In genomic region chr5:177432143-177432904, GRCh38 we compare ENCODE assay signal across 12 cellular contexts. TPM values are rescaled to one million over a fixed set of nuclear protein-coding genes. Genes with fewer than 3 reads are reported as not detected.
DNase-seq lines count a peak whose midpoint lies in the region; ATAC-seq, FAIRE-seq and TF ChIP-seq lines count a peak whose summit lies in the region.
"Had no signal": no experiment of that assay in that cellular context is flagged by ENCODE, and none has a peak within 500 bp of the region (broad histone marks: within the 10 kb centered on the region; RNA-seq: fewer than 3 reads in every experiment).

No MANE protein-coding gene starts in this region.

- no peaks in the 10 kb centered on the region for H3K9me3 ChIP-seq in CD4-positive, CD25-positive, alpha-beta regulatory T cell (ENCODE audit: control insufficient read depth in 2 of 2, low read length in 2 of 2)
- no peaks in the 10 kb centered on the region for H3K9me3 ChIP-seq in Loucy (ENCODE audit: insufficient read depth, low read depth, low read length)
- no peaks in the 10 kb centered on the region for H3K9me3 ChIP-seq in GM12878 (replicated peaks; ENCODE audit: control insufficient read depth, insufficient read depth, low read length)
- H3K9me3 ChIP-seq: Caco-2 had no signal

- H3K36me3 ChIP-seq in CD4-positive, CD25-positive, alpha-beta regulatory T cell (ENCODE audit: control insufficient read depth, insufficient read depth, low read length): peaks cover 60% of the 10 kb centered on the region
- H3K36me3 ChIP-seq in Loucy (ENCODE audit: insufficient read depth, low read length): peaks cover 36% of the 10 kb centered on the region; the same call in 1 of the 2 replicates
- peaks cover 34 to 43% of the 10 kb centered on the region in 2 experiments for H3K36me3 ChIP-seq in GM12878 (ENCODE audit: control insufficient read depth in 2 of 2, insufficient read depth in 2 of 2, low read length in 1 of 2)

- 41% methylated on average over 20 of the region's 20 CpGs for WGBS in GM12878 (ENCODE audit: insufficient coverage, insufficient replicate concordance, low lambda C conversion rate, missing lambda C conversion rate)

- CTCF ChIA-PET in GM12878 (lab: Yijun Ruan, JAX): interaction anchor here (0.6 to 13.2 kb wide), 8 partner anchors 15 to 120 kb away, joined by 3 to 188 read pairs (median 4); partner anchors contain the start of genes PFN3 and PRR7

- H3K36me3 Mint-ChIP-seq in CD4-positive, CD25-positive, alpha-beta regulatory T cell: peaks cover 19% of the 10 kb centered on the region
- peaks cover 5% of the 10 kb centered on the region for H3K36me3 Mint-ChIP-seq in natural killer cell treated with Interleukin-12 subunit alpha and Interleukin-12 subunit beta and Interleukin-15 and Interleukin-18, amount 100 ng/mL, for 72 hours

- BruUV-seq in GM12878 (replicated peaks; lab: Mats Ljungman, UMichigan): no TSS peak

- H3K27me3 Mint-ChIP-seq in CD4-positive, CD25-positive, alpha-beta regulatory T cell: no peaks in the 10 kb centered on the region
- no peaks in the 10 kb centered on the region for H3K27me3 Mint-ChIP-seq in natural killer cell treated with Interleukin-12 subunit alpha and Interleukin-12 subunit beta and Interleukin-15 and Interleukin-18, amount 100 ng/mL, for 72 hours

- RAD21 ChIA-PET in GM12878 (lab: Charles Lee; ENCODE audit: unreplicated experiment): interaction anchor here (0.8 to 11.0 kb wide), 11 partner anchors 16 to 123 kb away, joined by 3 to 288 read pairs (median 4); partner anchors contain the start of gene PRR7

- DNase-seq in CD4-positive, CD25-positive, alpha-beta regulatory T cell: no peak
- DNase-seq in GM12878 (ENCODE audit: low read depth, low spot score): no peak
- no peak for DNase-seq in natural killer cell treated with Interleukin-12 subunit alpha and Interleukin-12 subunit beta and Interleukin-15 and Interleukin-18, amount 100 ng/mL, for 72 hours (ENCODE audit: low spot score)
- no peak for DNase-seq in glomerular visceral epithelial cell (ENCODE audit: extremely low spot score)
- DNase-seq in NCI-H1092 (lab: John Stamatoyannopoulos, UW): no peak
- DNase-seq: Caco-2, NCI-H1694 treated with DMSO at 0.1 percent for 48 hours had no signal

- H2AFZ ChIP-seq in Loucy (ENCODE audit: low read length): no peak overlapping the region
- no peak overlapping the region for H2AFZ ChIP-seq in GM12878 (ENCODE audit: control insufficient read depth, low read depth, low read length)

- ATAC-seq in CD4-positive, CD25-positive, alpha-beta regulatory T cell (ENCODE audit: low read depth in 2 of 2): no peak
- ATAC-seq in GM12878 (no peak), HG03045 (IDR thresholded peaks at IDR 0.05; ENCODE audit: unreplicated experiment) (no peak), GM19452 (IDR thresholded peaks at IDR 0.05; ENCODE audit: unreplicated experiment) (no peak)
- ATAC-seq in natural killer cell treated with Interleukin-12 subunit alpha and Interleukin-12 subunit beta and Interleukin-15 and Interleukin-18, amount 100 ng/mL, for 72 hours: no peak

- TF ChIP-seq CTCF in Loucy (conservative IDR thresholded peaks at IDR 0.05; ENCODE audit: low read length): no peak
- no peak for TF ChIP-seq CTCF in GM12878 (IDR thresholded peaks at IDR 0.05 in 2 of 3, conservative IDR thresholded peaks at IDR 0.05 in 1 of 3; ENCODE audit: control insufficient read depth in 2 of 3, extremely low read depth in 1 of 3, insufficient read depth in 1 of 3, low read depth in 3 of 3, low read length in 3 of 3)

- peaks cover 96% of the 10 kb centered on the region for H3K4me1 ChIP-seq in CD4-positive, CD25-positive, alpha-beta regulatory T cell (ENCODE audit: control insufficient read depth, insufficient read depth, low read length, poor library complexity, severe bottlenecking)
- H3K4me1 ChIP-seq in Loucy (ENCODE audit: insufficient read depth, low read length, poor library complexity, severe bottlenecking) (peaks cover 46% of the 10 kb centered on the region), GM12878 (ENCODE audit: control insufficient read depth, insufficient read depth, low read length) (peaks cover 49% of the 10 kb centered on the region)

- peak; percentile 18 for FAIRE-seq in GM12878 (lab: Jason Lieb, UNC)

- H3K4me3 Mint-ChIP-seq in CD4-positive, CD25-positive, alpha-beta regulatory T cell: peak overlapping the region; percentile 91 to 97 (median 94)
- no peak overlapping the region for H3K4me3 Mint-ChIP-seq in natural killer cell treated with Interleukin-12 subunit alpha and Interleukin-12 subunit beta and Interleukin-15 and Interleukin-18, amount 100 ng/mL, for 72 hours

- H3K9me3 Mint-ChIP-seq in CD4-positive, CD25-positive, alpha-beta regulatory T cell: no peaks in the 10 kb centered on the region
- H3K9me3 Mint-ChIP-seq in natural killer cell treated with Interleukin-12 subunit alpha and Interleukin-12 subunit beta and Interleukin-15 and Interleukin-18, amount 100 ng/mL, for 72 hours: no peaks in the 10 kb centered on the region

- peaks cover 0 to 88% (median 35%) of the 10 kb centered on the region in 4 donors for H3K4me1 Mint-ChIP-seq in CD4-positive, CD25-positive, alpha-beta regulatory T cell
- H3K4me1 Mint-ChIP-seq in natural killer cell treated with Interleukin-12 subunit alpha and Interleukin-12 subunit beta and Interleukin-15 and Interleukin-18, amount 100 ng/mL, for 72 hours (ENCODE audit: low read depth in 2 of 2): peaks cover 44 to 52% of the 10 kb centered on the region in 2 donors

- H3K9ac ChIP-seq in Loucy (ENCODE audit: low read depth, low read length, poor library complexity, severe bottlenecking): peak overlapping the region; percentile 65
- H3K9ac ChIP-seq in GM12878 (ENCODE audit: control insufficient read depth, insufficient read depth, low read length): peak overlapping the region; percentile 93

- TF ChIP-seq RAD21 in GM12878 (IDR thresholded peaks at IDR 0.05; ENCODE audit: insufficient read depth, low read depth, low read length): no peak

- in situ Hi-C loops in GM12878 (cut with MboI): no loop called here

- intact Hi-C loops in GM12878 (cut with micrococcal nuclease; ENCODE audit: unreplicated experiment): no loop called here

- H3K79me2 ChIP-seq in Loucy (ENCODE audit: insufficient read depth, low read length) (peaks cover 56% of the 10 kb centered on the region), GM12878 (ENCODE audit: control insufficient read depth, insufficient read depth, low read length) (peaks cover 51% of the 10 kb centered on the region)

- SMC1A ChIA-PET in GM12878 (lab: Charles Lee; ENCODE audit: uncharacterized antibody, unreplicated experiment): interaction anchor here (0.6 to 7.2 kb wide), 10 partner anchors 11 to 632 kb away, joined by 3 to 73 read pairs (median 6); partner anchors contain the start of gene PRR7

- H3K4me3 ChIP-seq in CD4-positive, CD25-positive, alpha-beta regulatory T cell (ENCODE audit: low read depth, low read length): peak overlapping the region; percentile 32
- H3K4me3 ChIP-seq in Loucy (ENCODE audit: low read length, poor library complexity, severe bottlenecking) (peak overlapping the region; percentile 95), GM12878 (peak overlapping the region; percentile 38; the same call in 1 of the 2 replicates)

- TF ChIP-seq EP300 in GM12878 (IDR thresholded peaks at IDR 0.05; ENCODE audit: borderline replicate concordance in 1 of 2, control insufficient read depth in 1 of 2, low read depth in 2 of 2, low read length in 2 of 2): no peak

- H3F3A ChIP-seq in Loucy (ENCODE audit: low read depth): no peaks in the 10 kb centered on the region

- POLR2A ChIA-PET in GM12878 (lab: Charles Lee): interaction anchor here (1.5 to 13.4 kb wide), 6 partner anchors 10 to 75 kb away, joined by 4 to 358 read pairs (median 56); partner anchors contain the start of genes F12, PFN3 and PRR7

- H3K27ac Mint-ChIP-seq in CD4-positive, CD25-positive, alpha-beta regulatory T cell: peak overlapping the region; percentile 89 to 96 (median 89)
- peak overlapping the region; percentile 64 to 92 for H3K27ac Mint-ChIP-seq in natural killer cell treated with Interleukin-12 subunit alpha and Interleukin-12 subunit beta and Interleukin-15 and Interleukin-18, amount 100 ng/mL, for 72 hours

- no peak for TF ChIP-seq POLR2A in GM12878 (IDR thresholded peaks at IDR 0.05; ENCODE audit: low read depth, low read length)

- H3K4me2 ChIP-seq in Loucy (ENCODE audit: low read depth, low read length, poor library complexity, severe bottlenecking): peak overlapping the region; percentile 99
- H3K4me2 ChIP-seq in GM12878 (ENCODE audit: control insufficient read depth, insufficient read depth): peak overlapping the region; percentile 65

- H4K20me1 ChIP-seq in Loucy (ENCODE audit: insufficient read depth, low read length, poor library complexity, severe bottlenecking): peaks cover 16% of the 10 kb centered on the region
- H4K20me1 ChIP-seq in GM12878 (ENCODE audit: control insufficient read depth, insufficient read depth): no peaks in the 10 kb centered on the region

- no peaks in the 10 kb centered on the region for H3K27me3 ChIP-seq in CD4-positive, CD25-positive, alpha-beta regulatory T cell (ENCODE audit: control insufficient read depth, insufficient read depth, low read length)
- H3K27me3 ChIP-seq in Loucy (ENCODE audit: insufficient read depth, low read length, poor library complexity, severe bottlenecking) (no peaks in the 10 kb centered on the region), GM12878 (replicated peaks in 1 of 2; ENCODE audit: control insufficient read depth in 2 of 2, insufficient read depth in 2 of 2, low read length in 1 of 2) (no peaks in the 10 kb centered on the region)

- no peaks in the 10 kb centered on the region for H3K9me2 ChIP-seq in Loucy (replicated peaks; ENCODE audit: low read depth, low read length)

- H3K27ac ChIP-seq in CD4-positive, CD25-positive, alpha-beta regulatory T cell (ENCODE audit: insufficient read depth, low read length, poor library complexity, severe bottlenecking): peak overlapping the region; percentile 94
- H3K27ac ChIP-seq in GM12878 (ENCODE audit: control insufficient read depth, insufficient read depth): peak overlapping the region; percentile 94

RNA-seq across cellular contexts. Expression of gene GRK6, which starts 5.8 kb away (rescaled TPM):
- 228 TPM for total RNA-seq in CD4-positive, CD25-positive, alpha-beta regulatory T cell
- 100 to 1,000 TPM in 2 of 4 donors, 10 to 100 TPM in 2; 79.2 to 127 (median 96.0) TPM for polyA plus RNA-seq in CD4-positive, CD25-positive, alpha-beta regulatory T cell
- total RNA-seq in GM12878 (2013; cell fraction: nucleolus; rRNA removed): 126 and 167 TPM in 2 replicates
- 82.3 and 90.7 TPM in 2 replicates for total RNA-seq in GM12878 (2014; rRNA removed)
- 43.6 and 46.7 TPM in 2 replicates for total RNA-seq in GM12878 (2014; rRNA removed; fragmentation: Illumina TruSeq; extraction: Trizol)
- 118 and 124 TPM in 2 replicates for total RNA-seq in GM12878 (2021)
- 16.1 TPM for polyA plus RNA-seq in GM12878 (2011; ENCODE audit: low read depth)
- 28.1 and 38.1 TPM in 2 replicates for polyA plus RNA-seq in GM12878 (2011; rRNA removed)
- polyA plus RNA-seq in GM12878 (2011; cell fraction: cytosol; rRNA removed): 63.7 and 70.0 TPM in 2 replicates
- 103 and 138 TPM in 2 replicates for polyA plus RNA-seq in GM12878 (2011; cell fraction: nucleus; rRNA removed)
- polyA plus RNA-seq in GM12878 (2012): 45.5 and 47.2 TPM in 2 replicates
- polyA plus RNA-seq in GM12878 (2014; fragmentation: Illumina TruSeq; extraction: Trizol): 8.6 and 31.1 TPM in 2 replicates
- polyA plus RNA-seq in GM12878 (2014; fragmentation: Nextera tagmentation; extraction: Ambion mirVana): 1 to 10 TPM in 1 of 2 experiments, under 1 TPM in 1; 0.79 to 2.6 TPM
- polyA plus RNA-seq in GM12878 (2014; rRNA removed): 78.2 and 85.5 TPM in 2 replicates
- polyA plus RNA-seq in GM12878 (2016; fragmentation: Nextera tagmentation; extraction: Ambion mirVana): 10 to 100 TPM; 13.5 to 45.1 TPM
- 43.4 and 59.9 TPM in 2 replicates for polyA minus RNA-seq in GM12878 (2011; rRNA and poly(A)+ RNA removed)
- polyA minus RNA-seq in GM12878 (2011; cell fraction: cytosol; rRNA and poly(A)+ RNA removed): 25.1 and 27.3 TPM in 2 replicates
- 71.0 and 116 TPM in 2 replicates for polyA minus RNA-seq in GM12878 (2011; cell fraction: nucleus; rRNA and poly(A)+ RNA removed)
- total RNA-seq in natural killer cell treated with Interleukin-12 subunit alpha and Interleukin-12 subunit beta and Interleukin-15 and Interleukin-18, amount 100 ng/mL, for 72 hours: 100 to 1,000 TPM in 1 of 2 donors, 10 to 100 TPM in 1; 58.1 to 113 TPM

RNA-seq across cellular contexts. Expression of gene PRR7, which starts 14.3 kb away (rescaled TPM):
- total RNA-seq in CD4-positive, CD25-positive, alpha-beta regulatory T cell: 21.8 TPM
- polyA plus RNA-seq in CD4-positive, CD25-positive, alpha-beta regulatory T cell: 10 to 100 TPM; 10.2 to 17.0 (median 11.7) TPM
- total RNA-seq in GM12878 (2013; cell fraction: nucleolus; rRNA removed): 20.9 and 22.0 TPM in 2 replicates
- total RNA-seq in GM12878 (2014; rRNA removed): 12.0 and 15.3 TPM in 2 replicates
- 0.40 and 0.60 TPM in 2 replicates for total RNA-seq in GM12878 (2014; rRNA removed; fragmentation: Illumina TruSeq; extraction: Trizol)
- total RNA-seq in GM12878 (2021): 15.7 and 15.9 TPM in 2 replicates
- polyA plus RNA-seq in GM12878 (2011; ENCODE audit: low read depth): 0.67 TPM
- 0.89 and 3.9 TPM in 2 replicates for polyA plus RNA-seq in GM12878 (2011; rRNA removed)
- polyA plus RNA-seq in GM12878 (2011; cell fraction: cytosol; rRNA removed): 13.3 and 32.6 TPM in 2 replicates
- 26.2 and 34.2 TPM in 2 replicates for polyA plus RNA-seq in GM12878 (2011; cell fraction: nucleus; rRNA removed)
- 5.0 and 10.6 TPM in 2 replicates for polyA plus RNA-seq in GM12878 (2012)
- polyA plus RNA-seq in GM12878 (2014; fragmentation: Illumina TruSeq; extraction: Trizol): 0.09 TPM in 1 of 2 replicates, not detected in the other
- polyA plus RNA-seq in GM12878 (2014; fragmentation: Nextera tagmentation; extraction: Ambion mirVana): not detected
- polyA plus RNA-seq in GM12878 (2014; rRNA removed): 18.8 and 21.0 TPM in 2 replicates
- polyA plus RNA-seq in GM12878 (2016; fragmentation: Nextera tagmentation; extraction: Ambion mirVana): 1 to 10 TPM; 4.6 TPM
- polyA minus RNA-seq in GM12878 (2011; rRNA and poly(A)+ RNA removed): 0.44 and 2.4 TPM in 2 replicates
- polyA minus RNA-seq in GM12878 (2011; cell fraction: cytosol; rRNA and poly(A)+ RNA removed): 5.6 and 7.6 TPM in 2 replicates
- polyA minus RNA-seq in GM12878 (2011; cell fraction: nucleus; rRNA and poly(A)+ RNA removed): 6.2 and 11.8 TPM in 2 replicates
- total RNA-seq in natural killer cell treated with Interleukin-12 subunit alpha and Interleukin-12 subunit beta and Interleukin-15 and Interleukin-18, amount 100 ng/mL, for 72 hours: 1 to 10 TPM in 1 of 2 donors, under 1 TPM in 1; 0.83 to 2.6 TPM

RNA-seq across cellular contexts. Expression of gene F12, which starts 23.0 kb away (rescaled TPM):
- 0.35 TPM for total RNA-seq in CD4-positive, CD25-positive, alpha-beta regulatory T cell
- under 1 TPM in 3 of 4 donors, not detected in 1; 0.16 to 0.94 (median 0.20) TPM for polyA plus RNA-seq in CD4-positive, CD25-positive, alpha-beta regulatory T cell
- total RNA-seq in GM12878 (2013; cell fraction: nucleolus; rRNA removed): 4.6 and 6.3 TPM in 2 replicates
- 6.9 and 7.1 TPM in 2 replicates for total RNA-seq in GM12878 (2014; rRNA removed)
- 0.49 and 0.74 TPM in 2 replicates for total RNA-seq in GM12878 (2014; rRNA removed; fragmentation: Illumina TruSeq; extraction: Trizol)
- 5.8 and 7.1 TPM in 2 replicates for total RNA-seq in GM12878 (2021)
- polyA plus RNA-seq in GM12878 (2011; ENCODE audit: low read depth): 2.0 TPM
- 2.3 and 5.2 TPM in 2 replicates for polyA plus RNA-seq in GM12878 (2011; rRNA removed)
- polyA plus RNA-seq in GM12878 (2011; cell fraction: cytosol; rRNA removed): 6.7 and 11.9 TPM in 2 replicates
- 14.0 and 14.8 TPM in 2 replicates for polyA plus RNA-seq in GM12878 (2011; cell fraction: nucleus; rRNA removed)
- 3.0 and 4.4 TPM in 2 replicates for polyA plus RNA-seq in GM12878 (2012)
- polyA plus RNA-seq in GM12878 (2014; fragmentation: Illumina TruSeq; extraction: Trizol): 0.25 and 0.82 TPM in 2 replicates
- under 1 TPM; 0.50 to 0.82 TPM for polyA plus RNA-seq in GM12878 (2014; fragmentation: Nextera tagmentation; extraction: Ambion mirVana)
- 5.9 and 9.9 TPM in 2 replicates for polyA plus RNA-seq in GM12878 (2014; rRNA removed)
- 10 to 100 TPM in 1 of 2 experiments, 1 to 10 TPM in 1; 9.7 to 11.3 TPM for polyA plus RNA-seq in GM12878 (2016; fragmentation: Nextera tagmentation; extraction: Ambion mirVana)
- 1.8 and 3.0 TPM in 2 replicates for polyA minus RNA-seq in GM12878 (2011; rRNA and poly(A)+ RNA removed)
- polyA minus RNA-seq in GM12878 (2011; cell fraction: cytosol; rRNA and poly(A)+ RNA removed): 2.9 and 7.5 TPM in 2 replicates
- polyA minus RNA-seq in GM12878 (2011; cell fraction: nucleus; rRNA and poly(A)+ RNA removed): 2.9 and 3.5 TPM in 2 replicates
- under 1 TPM in 1 of 2 donors, not detected in 1; 0.45 TPM for total RNA-seq in natural killer cell treated with Interleukin-12 subunit alpha and Interleukin-12 subunit beta and Interleukin-15 and Interleukin-18, amount 100 ng/mL, for 72 hours

RNA-seq across cellular contexts. Expression of gene PFN3, which starts 31.9 kb away (rescaled TPM):
- total RNA-seq in CD4-positive, CD25-positive, alpha-beta regulatory T cell: not detected
- polyA plus RNA-seq in CD4-positive, CD25-positive, alpha-beta regulatory T cell: not detected
- total RNA-seq in GM12878 (2013; cell fraction: nucleolus; rRNA removed): 2.1 TPM in 1 of 2 replicates, not detected in the other
- total RNA-seq in GM12878 (2014; rRNA removed) (not detected in 2 replicates), GM12878 (2014; rRNA removed; fragmentation: Illumina TruSeq; extraction: Trizol) (not detected in 2 replicates), GM12878 (2021) (not detected in 2 replicates)
- not detected for polyA plus RNA-seq in GM12878 (2011; ENCODE audit: low read depth)
- polyA plus RNA-seq in GM12878 (2011; rRNA removed) (not detected in 2 replicates), GM12878 (2014; fragmentation: Illumina TruSeq; extraction: Trizol) (not detected in 2 replicates), GM12878 (2014; fragmentation: Nextera tagmentation; extraction: Ambion mirVana) (not detected), GM12878 (2014; rRNA removed) (not detected in 2 replicates), GM12878 (2016; fragmentation: Nextera tagmentation; extraction: Ambion mirVana) (not detected)
- not detected in 2 replicates for polyA plus RNA-seq in GM12878 (2011; cell fraction: cytosol; rRNA removed)
- not detected in 2 replicates for polyA plus RNA-seq in GM12878 (2011; cell fraction: nucleus; rRNA removed)
- polyA plus RNA-seq in GM12878 (2012): not detected in 2 replicates
- polyA minus RNA-seq in GM12878 (2011; rRNA and poly(A)+ RNA removed): not detected in 2 replicates
- polyA minus RNA-seq in GM12878 (2011; cell fraction: cytosol; rRNA and poly(A)+ RNA removed): not detected in 2 replicates
- not detected in 2 replicates for polyA minus RNA-seq in GM12878 (2011; cell fraction: nucleus; rRNA and poly(A)+ RNA removed)
- total RNA-seq in natural killer cell treated with Interleukin-12 subunit alpha and Interleukin-12 subunit beta and Interleukin-15 and Interleukin-18, amount 100 ng/mL, for 72 hours: not detected
- total RNA-seq: Caco-2, fibroblast of villous mesenchyme had no signal
- polyA plus RNA-seq: neural cell had no signal

RNA-seq across cellular contexts. Expression of gene DBN1, which starts 41.1 kb away (rescaled TPM):
- total RNA-seq in CD4-positive, CD25-positive, alpha-beta regulatory T cell: 2.3 TPM
- polyA plus RNA-seq in CD4-positive, CD25-positive, alpha-beta regulatory T cell: under 1 TPM in 1 of 4 donors, not detected in 3; 0.13 TPM
- total RNA-seq in GM12878 (2013; cell fraction: nucleolus; rRNA removed): 33.1 and 35.4 TPM in 2 replicates
- total RNA-seq in GM12878 (2014; rRNA removed) (36.0 and 42.0 TPM in 2 replicates), GM12878 (2014; rRNA removed; fragmentation: Illumina TruSeq; extraction: Trizol) (16.8 and 19.2 TPM in 2 replicates), GM12878 (2021) (75.4 and 81.0 TPM in 2 replicates)
- 8.1 TPM for polyA plus RNA-seq in GM12878 (2011; ENCODE audit: low read depth)
- polyA plus RNA-seq in GM12878 (2011; rRNA removed) (10.0 and 14.1 TPM in 2 replicates), GM12878 (2014; fragmentation: Illumina TruSeq; extraction: Trizol) (3.2 and 15.9 TPM in 2 replicates), GM12878 (2014; fragmentation: Nextera tagmentation; extraction: Ambion mirVana) (under 1 TPM; 0.18 to 0.62 TPM), GM12878 (2014; rRNA removed) (49.0 and 58.5 TPM in 2 replicates), GM12878 (2016; fragmentation: Nextera tagmentation; extraction: Ambion mirVana) (10 to 100 TPM; 36.5 to 38.0 TPM)
- 12.3 and 18.9 TPM in 2 replicates for polyA plus RNA-seq in GM12878 (2011; cell fraction: cytosol; rRNA removed)
- 53.4 and 220 TPM in 2 replicates for polyA plus RNA-seq in GM12878 (2011; cell fraction: nucleus; rRNA removed)
- 13.9 and 24.5 TPM in 2 replicates for polyA plus RNA-seq in GM12878 (2012)
- polyA minus RNA-seq in GM12878 (2011; rRNA and poly(A)+ RNA removed): 12.5 and 16.2 TPM in 2 replicates
- 13.1 and 13.9 TPM in 2 replicates for polyA minus RNA-seq in GM12878 (2011; cell fraction: cytosol; rRNA and poly(A)+ RNA removed)
- polyA minus RNA-seq in GM12878 (2011; cell fraction: nucleus; rRNA and poly(A)+ RNA removed): 11.1 and 35.8 TPM in 2 replicates
- 10 to 100 TPM in 1 of 2 donors, 1 to 10 TPM in 1; 7.1 to 13.3 TPM for total RNA-seq in natural killer cell treated with Interleukin-12 subunit alpha and Interleukin-12 subunit beta and Interleukin-15 and Interleukin-18, amount 100 ng/mL, for 72 hours

Comparison
In these comparisons a context has a peak if more than half of its experiments do, and no peak if none do; other contexts are left out.
1. H3K4me3 ChIP-seq: peak in every context shown above with its lines; median percentile 95 in Loucy; 38 in GM12878; 32 in CD4-positive, CD25-positive, alpha-beta regulatory T cell.